Comparison of ENCODE assay signal across 8 cellular contexts in genomic region chr1:156090138-156090821, GRCh38. TPM values are rescaled to one million over a fixed set of nuclear protein-coding genes. Genes with fewer than 3 reads are reported as not detected.
A peak's percentile ranks its signal among the peaks of the same experiment; 100 is the strongest.
DNase-seq lines count a peak whose midpoint lies in the region; ATAC-seq, FAIRE-seq and TF ChIP-seq lines count a peak whose summit lies in the region.

No MANE protein-coding gene starts in this region.

- no peak overlapping the region for H4K8ac ChIP-seq in IMR-90 (ENCODE audit: low read depth in 2 of 2, low read length in 2 of 2)

- H3K9me3 ChIP-seq in DND-41 (ENCODE audit: insufficient read depth, low read length, severe bottlenecking) (no peaks in the 10 kb centered on the region), IMR-90 (ENCODE audit: control insufficient read depth, insufficient read depth, low read length) (no peaks in the 10 kb centered on the region), astrocyte (ENCODE audit: insufficient read depth, low read depth, low read length) (no peaks in the 10 kb centered on the region), mucosa of descending colon (no peaks in the 10 kb centered on the region)

- no peaks in the 10 kb centered on the region for H3K9me3 Mint-ChIP-seq in astrocyte (ENCODE audit: unreplicated experiment)

- no peaks in the 10 kb centered on the region for H3K4me1 ChIP-seq in DND-41 (ENCODE audit: insufficient read depth, low read length)
- peaks cover 7% of the 10 kb centered on the region for H3K4me1 ChIP-seq in IMR-90 (ENCODE audit: control insufficient read depth, insufficient read depth, low read length)
- peaks cover 8% of the 10 kb centered on the region for H3K4me1 ChIP-seq in astrocyte (ENCODE audit: insufficient read depth, low read length)
- no peaks in the 10 kb centered on the region for H3K4me1 ChIP-seq in mucosa of descending colon (ENCODE audit: low read depth)
- no peaks in the 10 kb centered on the region for H3K4me1 ChIP-seq in foreskin keratinocyte

- H3K18ac ChIP-seq in IMR-90 (ENCODE audit: low read depth, low read length) = no peak overlapping the region

- peak overlapping the region; percentile 44 for H3K27ac Mint-ChIP-seq in astrocyte (ENCODE audit: unreplicated experiment)

- no peaks in the 10 kb centered on the region for H3K9me1 ChIP-seq in IMR-90 (ENCODE audit: insufficient read depth, low read length)

- no peaks in the 10 kb centered on the region for H3K27me3 Mint-ChIP-seq in astrocyte (ENCODE audit: low read depth, unreplicated experiment)

- H3K4me3 ChIP-seq in DND-41 (ENCODE audit: low read depth in 1 of 2, low read length in 2 of 2) (no peak overlapping the region), IMR-90 (ENCODE audit: insufficient read depth, low read depth, low read length) (no peak overlapping the region), astrocyte (ENCODE audit: insufficient read depth, low read depth, low read length) (no peak overlapping the region), mucosa of descending colon (no peak overlapping the region)

- CTCF ChIA-PET in IMR-90 (lab: Yijun Ruan, JAX) = interaction anchor here (0.8 to 1.6 kb wide), 5 partner anchors 9 to 133 kb away, joined by 3 to 6 read pairs (median 3); no protein-coding TSS in a partner anchor

- peaks cover 25% of the 10 kb centered on the region for H3K4me1 Mint-ChIP-seq in astrocyte (ENCODE audit: low read depth, unreplicated experiment)

- no peak for FAIRE-seq in astrocyte (lab: Jason Lieb, UNC)

- WGBS in IMR-90 (ENCODE audit: extremely low coverage in 2 of 2, insufficient read length in 1 of 2), 2 experiments = 50% methylated on average over 4 of the region's 5 CpGs; no CpG with 5 or more reads in 1 of the 2 experiments

- H3K4me2 ChIP-seq in DND-41 (ENCODE audit: insufficient read depth, low read length) = no peak overlapping the region
- no peak overlapping the region for H3K4me2 ChIP-seq in IMR-90 (ENCODE audit: low read depth, low read length)
- H3K4me2 ChIP-seq in astrocyte (ENCODE audit: low read length) = no peak overlapping the region

- no peak overlapping the region for H2BK5ac ChIP-seq in IMR-90 (ENCODE audit: low read depth, low read length, poor library complexity, severe bottlenecking)

- no peak overlapping the region for H2BK20ac ChIP-seq in IMR-90 (ENCODE audit: low read depth, low read length)

- in situ Hi-C loops in IMR-90 (cut with MboI; ENCODE audit: low sequenced_read_pairs) = loop anchor here (5.0 kb wide), 1 partner anchor 132 kb away; no protein-coding TSS in a partner anchor

- H3K9ac ChIP-seq in DND-41 (ENCODE audit: low read depth, low read length) (no peak overlapping the region), IMR-90 (ENCODE audit: low read depth, low read length) (no peak overlapping the region), astrocyte (ENCODE audit: low read length) (no peak overlapping the region)

- ATAC-seq in DND-41 (ENCODE audit: insufficient read depth, low read depth) (peak; percentile 45; the same call in 2 of the 3 replicates), IMR-90 (ENCODE audit: low read depth) (peak; percentile 9; the same call in 1 of the 2 replicates), mucosa of descending colon (peak; percentile 2), GM18505 (IDR thresholded peaks at IDR 0.05; ENCODE audit: unreplicated experiment) (no peak), foreskin keratinocyte (no peak)

- no peak overlapping the region for H2BK120ac ChIP-seq in IMR-90 (ENCODE audit: low read depth, low read length)

- no peak overlapping the region for H3K4ac ChIP-seq in IMR-90 (ENCODE audit: low read depth, low read length)

- H2AFZ ChIP-seq in DND-41 (ENCODE audit: low read depth, low read length) = no peak overlapping the region
- peak overlapping the region; percentile 12 for H2AFZ ChIP-seq in IMR-90 (replicated peaks; ENCODE audit: low read length, poor library complexity)
- H2AFZ ChIP-seq in astrocyte (ENCODE audit: low read depth, low read length) = no peak overlapping the region

- POLR2A ChIA-PET in IMR-90 (lab: Charles Lee; ENCODE audit: unreplicated experiment) = no interaction called here

- H4K91ac ChIP-seq in IMR-90 (ENCODE audit: insufficient read depth, low read depth, low read length) = no peak overlapping the region

- H3K14ac ChIP-seq in IMR-90 (replicated peaks; ENCODE audit: low read depth, low read length) = no peak overlapping the region

- H4K20me1 ChIP-seq in DND-41 (ENCODE audit: insufficient read depth, low read length) (no peaks in the 10 kb centered on the region), IMR-90 (ENCODE audit: insufficient read depth, low read length) (peaks cover 13% of the 10 kb centered on the region; the same call in 1 of the 2 replicates), astrocyte (ENCODE audit: insufficient read depth, low read length) (peaks cover 36% of the 10 kb centered on the region)

- H3K4me3 Mint-ChIP-seq in astrocyte (ENCODE audit: unreplicated experiment) = peak overlapping the region; percentile 55

- no peak for TF ChIP-seq CTCF in DND-41 (IDR thresholded peaks at IDR 0.05; ENCODE audit: borderline replicate concordance, extremely low read depth, low read length, poor library complexity, severe bottlenecking)
- TF ChIP-seq CTCF in IMR-90 (conservative IDR thresholded peaks at IDR 0.05; ENCODE audit: low read depth, low read length) = no peak
- no peak for TF ChIP-seq CTCF in astrocyte (IDR thresholded peaks at IDR 0.05; ENCODE audit: insufficient read depth, low read depth, low read length)
- no peak for TF ChIP-seq CTCF in mucosa of descending colon (IDR thresholded peaks at IDR 0.05)
- no peak for TF ChIP-seq CTCF in foreskin keratinocyte (conservative IDR thresholded peaks at IDR 0.05)

- H3K23ac ChIP-seq in IMR-90 (ENCODE audit: low read depth, low read length) = no peak overlapping the region

- H3K56ac ChIP-seq in IMR-90 (ENCODE audit: extremely low read depth, insufficient read depth, low read length) = no peak overlapping the region

- H3K27ac ChIP-seq in DND-41 (ENCODE audit: low read length) (no peak overlapping the region), IMR-90 (ENCODE audit: insufficient read depth, low read length) (no peak overlapping the region), astrocyte (ENCODE audit: low read depth, low read length) (no peak overlapping the region), foreskin keratinocyte (no peak overlapping the region)

- H3K36me3 Mint-ChIP-seq in astrocyte (ENCODE audit: low read depth, unreplicated experiment) = peaks cover 17% of the 10 kb centered on the region

- H2AK9ac ChIP-seq in IMR-90 (replicated peaks; ENCODE audit: low read depth, low read length, poor library complexity) = peak overlapping the region; percentile 47

- TF ChIP-seq POLR2A in IMR-90 (IDR thresholded peaks at IDR 0.05; ENCODE audit: low read depth, low read length) (no peak), GM18505 (IDR thresholded peaks at IDR 0.05; ENCODE audit: borderline replicate concordance, extremely low read depth, insufficient read depth, insufficient read length) (no peak)

- no peaks in the 10 kb centered on the region for H3K79me2 ChIP-seq in DND-41 (ENCODE audit: insufficient read depth, low read length)
- peaks cover 20% of the 10 kb centered on the region for H3K79me2 ChIP-seq in astrocyte (ENCODE audit: insufficient read depth, low read length)

- H3K27me3 ChIP-seq in DND-41 (ENCODE audit: insufficient read depth, low read length, poor library complexity) (no peaks in the 10 kb centered on the region), IMR-90 (ENCODE audit: control insufficient read depth, insufficient read depth, low read length) (no peaks in the 10 kb centered on the region), astrocyte (ENCODE audit: insufficient read depth, low read length) (no peaks in the 10 kb centered on the region), foreskin keratinocyte (no peaks in the 10 kb centered on the region)

- intact Hi-C loops in IMR-90 (cut with micrococcal nuclease) = loop anchor here (1.0 to 10.0 kb wide), 3 partner anchors 40 to 225 kb away; no protein-coding TSS in a partner anchor
- intact Hi-C loops in mucosa of descending colon (cut with DNase I, micrococcal nuclease) = loop anchor here in 1 of 2 donors (5.0 kb wide), 2 partner anchors 47 to 137 kb away; no protein-coding TSS in a partner anchor

- dilution Hi-C loops in IMR-90 (cut with HindIII; ENCODE audit: low sequenced_read_pairs, unreplicated experiment) = no loop called here

- H4K5ac ChIP-seq in IMR-90 (ENCODE audit: low read depth, low read length) = no peak overlapping the region

- no TSS peak for BruUV-seq in IMR-90 (replicated peaks; lab: Mats Ljungman, UMichigan)

- no peak overlapping the region for H2BK15ac ChIP-seq in IMR-90 (ENCODE audit: low read depth, low read length)

- TF ChIP-seq RAD21 in IMR-90 (IDR thresholded peaks at IDR 0.05; ENCODE audit: low read length) = no peak

- no peak for DNase-seq in DND-41
- no peak for DNase-seq in IMR-90
- no peak for DNase-seq in astrocyte (ENCODE audit: low read depth)
- peak in 1 of 3 donors; percentile 15 for DNase-seq in mucosa of descending colon
- no peak for DNase-seq in NCI-H2227 treated with DMSO at 0.1 percent for 48 hours (lab: John Stamatoyannopoulos, UW)
- DNase-seq in HUDEP-2 (lab: John Stamatoyannopoulos, UW; ENCODE audit: unreplicated experiment in 76 of 76) = no peak
- no peak for DNase-seq in foreskin keratinocyte

- H3K79me1 ChIP-seq in IMR-90 (ENCODE audit: low read depth in 1 of 2, low read length in 2 of 2) = peaks cover 4 to 46% of the 10 kb centered on the region in 2 experiments

- H2AK5ac ChIP-seq in IMR-90 (ENCODE audit: low read depth, low read length) = no peak overlapping the region

- H3K36me3 ChIP-seq in DND-41 (ENCODE audit: insufficient read depth, low read length) (no peaks in the 10 kb centered on the region), IMR-90 (ENCODE audit: control insufficient read depth, insufficient read depth, low read length) (peaks cover 4% of the 10 kb centered on the region; the same call in 1 of the 2 replicates), astrocyte (ENCODE audit: insufficient read depth, low read length) (no peaks in the 10 kb centered on the region), mucosa of descending colon (ENCODE audit: low read depth) (no peaks in the 10 kb centered on the region)

RNA-seq across cellular contexts. Expression of gene MEX3A, which starts 8.0 kb away (rescaled TPM):
- 2.3 and 2.5 TPM in 2 replicates for total RNA-seq in IMR-90 (2012; rRNA removed)
- 9.0 and 11.6 TPM in 2 replicates for polyA plus RNA-seq in IMR-90 (2012; rRNA removed)
- polyA plus RNA-seq in IMR-90 (2012; cell fraction: cytosol; rRNA removed) = 4.0 and 8.8 TPM in 2 replicates
- 14.6 and 16.6 TPM in 2 replicates for polyA plus RNA-seq in IMR-90 (2012; cell fraction: nucleus; rRNA removed; ENCODE audit: low replicate concordance)
- 32.9 and 37.6 TPM in 2 replicates for total RNA-seq in astrocyte
- total RNA-seq in mucosa of descending colon = 1 to 10 TPM in 1 of 3 donors, under 1 TPM in 2; 0.32 to 2.5 (median 0.66) TPM
- total RNA-seq in foreskin keratinocyte = 3.5 and 4.1 TPM in 2 replicates
- 3.4 TPM in 2 replicates for polyA plus RNA-seq in foreskin keratinocyte

RNA-seq across cellular contexts. Expression of gene LMNA, which starts 24.2 kb away (rescaled TPM):
- 753 and 755 TPM in 2 replicates for total RNA-seq in IMR-90 (2012; rRNA removed)
- 563 and 927 TPM in 2 replicates for polyA plus RNA-seq in IMR-90 (2012; rRNA removed)
- 602 and 638 TPM in 2 replicates for polyA plus RNA-seq in IMR-90 (2012; cell fraction: cytosol; rRNA removed)
- 1,137 and 1,144 TPM in 2 replicates for polyA plus RNA-seq in IMR-90 (2012; cell fraction: nucleus; rRNA removed; ENCODE audit: low replicate concordance)
- total RNA-seq in astrocyte = 429 and 464 TPM in 2 replicates
- total RNA-seq in mucosa of descending colon = 100 to 1,000 TPM; 263 to 334 (median 308) TPM
- total RNA-seq in foreskin keratinocyte = 816 and 822 TPM in 2 replicates
- polyA plus RNA-seq in foreskin keratinocyte = 810 and 877 TPM in 2 replicates

RNA-seq across cellular contexts. Expression of gene RAB25, which starts 29.3 kb away (rescaled TPM):
- not detected in 2 replicates for total RNA-seq in IMR-90 (2012; rRNA removed)
- polyA plus RNA-seq in IMR-90 (2012; rRNA removed) = not detected in 2 replicates
- 0.03 TPM in 1 of 2 replicates, not detected in the other for polyA plus RNA-seq in IMR-90 (2012; cell fraction: cytosol; rRNA removed)
- 0.29 TPM in 1 of 2 replicates, not detected in the other for polyA plus RNA-seq in IMR-90 (2012; cell fraction: nucleus; rRNA removed; ENCODE audit: low replicate concordance)
- 0.99 and 3.1 TPM in 2 replicates for total RNA-seq in astrocyte
- total RNA-seq in mucosa of descending colon = 100 to 1,000 TPM in 2 of 3 donors, 10 to 100 TPM in 1; 85.1 to 242 (median 158) TPM
- 44.3 and 53.1 TPM in 2 replicates for total RNA-seq in foreskin keratinocyte
- 82.6 and 82.8 TPM in 2 replicates for polyA plus RNA-seq in foreskin keratinocyte

RNA-seq across cellular contexts. Expression of gene LAMTOR2, which starts 35.7 kb away (rescaled TPM):
- total RNA-seq in IMR-90 (2012; rRNA removed) (45.8 and 50.0 TPM in 2 replicates), astrocyte (60.1 and 62.6 TPM in 2 replicates), mucosa of descending colon (10 to 100 TPM; 49.8 to 73.4 (median 60.7) TPM), foreskin keratinocyte (87.0 and 95.0 TPM in 2 replicates)
- polyA plus RNA-seq in IMR-90 (2012; rRNA removed) (89.0 and 106 TPM in 2 replicates), foreskin keratinocyte (164 and 173 TPM in 2 replicates)
- polyA plus RNA-seq in IMR-90 (2012; cell fraction: cytosol; rRNA removed) = 132 and 144 TPM in 2 replicates
- polyA plus RNA-seq in IMR-90 (2012; cell fraction: nucleus; rRNA removed; ENCODE audit: low replicate concordance) = 24.2 and 31.7 TPM in 2 replicates

RNA-seq across cellular contexts. Expression of gene UBQLN4, which starts 36.7 kb away (rescaled TPM):
- total RNA-seq in IMR-90 (2012; rRNA removed) = 8.8 and 9.7 TPM in 2 replicates
- 21.6 and 24.0 TPM in 2 replicates for polyA plus RNA-seq in IMR-90 (2012; rRNA removed)
- polyA plus RNA-seq in IMR-90 (2012; cell fraction: cytosol; rRNA removed) = 11.7 and 17.0 TPM in 2 replicates
- 40.7 and 41.8 TPM in 2 replicates for polyA plus RNA-seq in IMR-90 (2012; cell fraction: nucleus; rRNA removed; ENCODE audit: low replicate concordance)
- total RNA-seq in astrocyte = 33.5 and 40.0 TPM in 2 replicates
- 10 to 100 TPM; 23.7 to 36.9 (median 23.9) TPM for total RNA-seq in mucosa of descending colon
- 32.0 and 33.0 TPM in 2 replicates for total RNA-seq in foreskin keratinocyte
- polyA plus RNA-seq in foreskin keratinocyte = 23.5 and 25.7 TPM in 2 replicates

Comparison
In these comparisons a context has a peak if more than half of its experiments do, and no peak if none do; other contexts are left out.
1. ATAC-seq: peak in DND-41 (single experiment), IMR-90 (single experiment) and mucosa of descending colon (single experiment); none in GM18505 (single experiment) and foreskin keratinocyte (single experiment).
2. RNA of gene RAB25, which starts 29.3 kb away (total RNA-seq): 85.1 to 242 TPM in mucosa of descending colon and 44.3 to 53.1 TPM in foreskin keratinocyte; 0.99 to 3.1 TPM in astrocyte and not detected in IMR-90; every median in the first group is over 10 times any median in the second.